Comparison of ENCODE assay signal across 14 cellular contexts in the genomic region with DNA sequence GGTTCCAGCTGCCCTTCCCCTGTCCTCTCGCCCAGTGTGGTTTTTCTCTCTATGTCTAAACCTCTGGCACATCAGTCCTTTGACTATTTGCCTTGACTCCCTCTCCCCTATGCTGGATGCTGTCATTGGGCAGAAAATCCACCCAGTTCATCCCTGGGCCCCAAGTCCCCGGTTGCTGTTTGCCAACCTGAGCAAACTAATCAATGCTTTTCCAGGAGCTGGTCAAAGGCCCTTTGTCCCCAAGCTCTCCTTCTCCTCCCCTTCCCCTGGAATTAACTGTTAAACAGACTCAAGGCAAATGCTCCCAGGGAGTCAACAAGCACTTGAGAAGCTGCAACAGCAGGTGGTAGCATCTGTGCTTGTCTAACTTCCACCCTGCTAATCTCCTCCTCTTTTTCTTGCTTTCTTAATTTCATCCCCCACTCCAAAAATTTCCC.
DNase-seq lines count a peak whose midpoint lies in the region; ATAC-seq and TF ChIP-seq lines count a peak whose summit lies in the region.
"Had no signal": no experiment of that assay in that cellular context is flagged by ENCODE, and none has a peak within 500 bp of the region (broad histone marks: within the 10 kb centered on the region; RNA-seq: fewer than 3 reads in every experiment).

No MANE protein-coding gene starts in this region.

- H2BK120ac ChIP-seq in mesendoderm (ENCODE audit: low read depth, low read length), result no peak overlapping the region

- peak; percentile 26 to 59 (median 49) for DNase-seq in NCI-H1417 (lab: John Stamatoyannopoulos, UW)
- no peak for DNase-seq in NCI-H1417 treated with DMSO at 0.1 percent for 48 hours (lab: John Stamatoyannopoulos, UW)
- DNase-seq in HuH-7 (ENCODE audit: low spot score), result peak; percentile 30
- no peak for DNase-seq in WTC11 (ENCODE audit: low spot score)
- peak; percentile 32 for DNase-seq in mesendoderm
- DNase-seq in SHP77 (lab: John Stamatoyannopoulos, UW), result no peak
- no peak for DNase-seq in MM.1S
- DNase-seq: 8988T; GDM1; NCI-H1436; NK-92 treated with Interleukin-12 subunit alpha and Interleukin-12 subunit beta, amount 100 ng/mL, for 24 hours; OCI-M1 had no signal

- no peaks in the 10 kb centered on the region for H3F3A ChIP-seq in MM.1S (ENCODE audit: insufficient read depth, low read length)

- H2AFZ ChIP-seq in MM.1S (ENCODE audit: low read length), result no peak overlapping the region

- no peak overlapping the region for H4K8ac ChIP-seq in mesendoderm (ENCODE audit: low read depth, low read length)

- TF ChIP-seq CTCF in WTC11 (IDR thresholded peaks at IDR 0.05) (no peak), MM.1S (IDR thresholded peaks at IDR 0.05; ENCODE audit: low read length) (no peak)

- H4K20me1 ChIP-seq in MM.1S (ENCODE audit: insufficient read depth, low read length), result no peaks in the 10 kb centered on the region

- H3K4me1 ChIP-seq in mesendoderm (ENCODE audit: control insufficient read depth, low read depth, low read length), result peaks cover 4% of the 10 kb centered on the region
- H3K4me1 ChIP-seq in MM.1S (ENCODE audit: low read length), result no peaks in the 10 kb centered on the region

- H3K27ac ChIP-seq in mesendoderm (ENCODE audit: low read depth, low read length), result no peak overlapping the region
- no peak overlapping the region for H3K27ac ChIP-seq in MM.1S (ENCODE audit: low read length)
- H3K27ac ChIP-seq: RWPE1 had no signal

- no peak overlapping the region for H3K4ac ChIP-seq in mesendoderm (ENCODE audit: low read depth, low read length)

- H2BK5ac ChIP-seq in mesendoderm (ENCODE audit: low read length), result no peak overlapping the region

- H2AK5ac ChIP-seq in mesendoderm (ENCODE audit: low read length), result no peak overlapping the region

- H3K79me1 ChIP-seq in mesendoderm (ENCODE audit: low read length), result no peaks in the 10 kb centered on the region

- H4K5ac ChIP-seq in mesendoderm (ENCODE audit: low read length), result no peak overlapping the region

- H3K4me1 Mint-ChIP-seq in WTC11, result peaks cover 20% of the 10 kb centered on the region

- no peak overlapping the region for H3K23ac ChIP-seq in mesendoderm (ENCODE audit: low read length)

- H3K4me2 ChIP-seq in mesendoderm (ENCODE audit: low read length), result no peak overlapping the region
- no peak overlapping the region for H3K4me2 ChIP-seq in MM.1S (ENCODE audit: low read depth, low read length)

- POLR2A ChIA-PET in WTC11 (lab: Charles Lee), result no interaction called here

- WGBS in mesendoderm (ENCODE audit: extremely low coverage, insufficient coverage, low lambda C conversion rate), result no CpG with 5 or more reads among the region's 2 CpGs

- H3K18ac ChIP-seq in mesendoderm (ENCODE audit: low read length), result no peak overlapping the region

- H3K4me3 ChIP-seq in mesendoderm (ENCODE audit: low read length) (no peak overlapping the region), MM.1S (ENCODE audit: low read length) (no peak overlapping the region)

- no peak overlapping the region for H3K4me3 Mint-ChIP-seq in WTC11

- H3K9me2 ChIP-seq in MM.1S (replicated peaks; ENCODE audit: insufficient read depth, low read length), result no peaks in the 10 kb centered on the region

- peaks cover 23% of the 10 kb centered on the region for H3K27me3 Mint-ChIP-seq in WTC11 (ENCODE audit: low read depth)

- H3K79me2 ChIP-seq in mesendoderm (ENCODE audit: control insufficient read depth, insufficient read depth, low read length), result no peaks in the 10 kb centered on the region
- H3K79me2 ChIP-seq in MM.1S (ENCODE audit: low read length), result no peaks in the 10 kb centered on the region

- H3K9ac ChIP-seq in mesendoderm (ENCODE audit: low read length) (no peak overlapping the region), MM.1S (ENCODE audit: low read length) (no peak overlapping the region)

- no peak overlapping the region for H3K27ac Mint-ChIP-seq in WTC11

- H3K9me3 ChIP-seq in MM.1S (replicated peaks; ENCODE audit: insufficient read depth, low read length), result no peaks in the 10 kb centered on the region

- H3K9me3 Mint-ChIP-seq in WTC11, result peaks cover 5% of the 10 kb centered on the region

- no peak overlapping the region for H2BK15ac ChIP-seq in mesendoderm (replicated peaks; ENCODE audit: low read depth)

- H3K27me3 ChIP-seq in mesendoderm (ENCODE audit: insufficient read depth, low read length, poor library complexity) (no peaks in the 10 kb centered on the region), MM.1S (replicated peaks; ENCODE audit: insufficient read depth, low read length) (no peaks in the 10 kb centered on the region)

- ATAC-seq in WTC11 (peak; percentile 8; the same call in 1 of the 2 replicates), GM18870 (IDR thresholded peaks at IDR 0.05; ENCODE audit: unreplicated experiment) (no peak)

- CTCF ChIA-PET in WTC11 (lab: Charles Lee), result interaction anchor here (1.0 to 2.2 kb wide), 7 partner anchors 17 to 124 kb away, joined by 3 to 9 read pairs (median 4); no protein-coding TSS in a partner anchor

- no peaks in the 10 kb centered on the region for H3K36me3 Mint-ChIP-seq in WTC11

- H3K36me3 ChIP-seq in mesendoderm (ENCODE audit: control insufficient read depth, insufficient read depth, low read length) (no peaks in the 10 kb centered on the region), MM.1S (replicated peaks; ENCODE audit: insufficient read depth, low read length) (no peaks in the 10 kb centered on the region)

- no peak overlapping the region for H3K56ac ChIP-seq in mesendoderm (ENCODE audit: low read length)

TF ChIP-seq in WTC11, 78 proteins besides CTCF, POLR2A, EP300 and RAD21:
- TF ChIP-seq, protein P1, sequence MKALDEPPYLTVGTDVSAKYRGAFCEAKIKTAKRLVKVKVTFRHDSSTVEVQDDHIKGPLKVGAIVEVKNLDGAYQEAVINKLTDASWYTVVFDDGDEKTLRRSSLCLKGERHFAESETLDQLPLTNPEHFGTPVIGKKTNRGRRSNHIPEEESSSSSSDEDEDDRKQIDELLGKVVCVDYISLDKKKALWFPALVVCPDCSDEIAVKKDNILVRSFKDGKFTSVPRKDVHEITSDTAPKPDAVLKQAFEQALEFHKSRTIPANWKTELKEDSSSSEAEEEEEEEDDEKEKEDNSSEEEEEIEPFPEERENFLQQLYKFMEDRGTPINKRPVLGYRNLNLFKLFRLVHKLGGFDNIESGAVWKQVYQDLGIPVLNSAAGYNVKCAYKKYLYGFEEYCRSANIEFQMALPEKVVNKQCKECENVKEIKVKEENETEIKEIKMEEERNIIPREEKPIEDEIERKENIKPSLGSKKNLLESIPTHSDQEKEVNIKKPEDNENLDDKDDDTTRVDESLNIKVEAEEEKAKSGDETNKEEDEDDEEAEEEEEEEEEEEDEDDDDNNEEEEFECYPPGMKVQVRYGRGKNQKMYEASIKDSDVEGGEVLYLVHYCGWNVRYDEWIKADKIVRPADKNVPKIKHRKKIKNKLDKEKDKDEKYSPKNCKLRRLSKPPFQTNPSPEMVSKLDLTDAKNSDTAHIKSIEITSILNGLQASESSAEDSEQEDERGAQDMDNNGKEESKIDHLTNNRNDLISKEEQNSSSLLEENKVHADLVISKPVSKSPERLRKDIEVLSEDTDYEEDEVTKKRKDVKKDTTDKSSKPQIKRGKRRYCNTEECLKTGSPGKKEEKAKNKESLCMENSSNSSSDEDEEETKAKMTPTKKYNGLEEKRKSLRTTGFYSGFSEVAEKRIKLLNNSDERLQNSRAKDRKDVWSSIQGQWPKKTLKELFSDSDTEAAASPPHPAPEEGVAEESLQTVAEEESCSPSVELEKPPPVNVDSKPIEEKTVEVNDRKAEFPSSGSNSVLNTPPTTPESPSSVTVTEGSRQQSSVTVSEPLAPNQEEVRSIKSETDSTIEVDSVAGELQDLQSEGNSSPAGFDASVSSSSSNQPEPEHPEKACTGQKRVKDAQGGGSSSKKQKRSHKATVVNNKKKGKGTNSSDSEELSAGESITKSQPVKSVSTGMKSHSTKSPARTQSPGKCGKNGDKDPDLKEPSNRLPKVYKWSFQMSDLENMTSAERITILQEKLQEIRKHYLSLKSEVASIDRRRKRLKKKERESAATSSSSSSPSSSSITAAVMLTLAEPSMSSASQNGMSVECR (CRISPR knock-in tag; IDR thresholded peaks at IDR 0.05; ENCODE audit: borderline replicate concordance), result no peak
- TF ChIP-seq ZNF423 (CRISPR knock-in tag; IDR thresholded peaks at IDR 0.05), result 0 out of 2 replicates have a peak, but pooled peaks have one; percentile 4

Comparison
In these comparisons a context has a peak if more than half of its experiments do, and no peak if none do; other contexts are left out.
1. DNase-seq: peak in NCI-H1417 (3 of 3), HuH-7 (single experiment) and mesendoderm (single experiment); none in NCI-H1417 treated with DMSO at 0.1 percent for 48 hours (single experiment), WTC11 (single experiment), SHP77 (0 of 2) and MM.1S (single experiment).